19 cellular contexts compared by ENCODE assay signal in genomic region chr12:133202493-133203343, GRCh38. TPM values are rescaled to one million over a fixed set of nuclear protein-coding genes. Genes with fewer than 3 reads are reported as not detected.
DNase-seq lines count a peak whose midpoint lies in the region; ATAC-seq and TF ChIP-seq lines count a peak whose summit lies in the region.
"Had no signal": no experiment of that assay in that cellular context is flagged by ENCODE, and none has a peak within 500 bp of the region (broad histone marks: within the 10 kb centered on the region; RNA-seq: fewer than 3 reads in every experiment).

No MANE protein-coding gene starts in this region.

- peak overlapping the region; percentile 61 for H3K27ac Mint-ChIP-seq in mesothelial cell of epicardium
- H3K27ac Mint-ChIP-seq: activated CD4-positive, alpha-beta memory T cell treated with anti-CD3 and anti-CD28 coated beads for 36 hours; IgD-negative memory B cell had no signal

- TF ChIP-seq CTCF in HEK293 (tag by site-specific recombination; IDR thresholded peaks at IDR 0.05): no peak
- no peak for TF ChIP-seq CTCF in astrocyte of the spinal cord (IDR thresholded peaks at IDR 0.05; ENCODE audit: low read depth, low read length)
- no peak for TF ChIP-seq CTCF in mesothelial cell of epicardium (IDR thresholded peaks at IDR 0.05; ENCODE audit: unreplicated experiment)

- POLR2A ChIA-PET in HEK293 (lab: Yijun Ruan, JAX): interaction anchor here (0.6 to 0.7 kb wide), 2 partner anchors 123 to 247 kb away, joined by 3 to 4 read pairs; partner anchors contain the start of gene ZNF605

- no peak overlapping the region for H3K4me3 Mint-ChIP-seq in mesothelial cell of epicardium
- H3K4me3 Mint-ChIP-seq: activated CD4-positive, alpha-beta memory T cell treated with anti-CD3 and anti-CD28 coated beads for 36 hours; CD4-positive, alpha-beta memory T cell; IgD-negative memory B cell had no signal

- no peak overlapping the region for H3K27ac ChIP-seq in BLaER1 treated with 17β-estradiol and CSF1 and Interleukin-3, amounts not matched to agents 10 nM and 100 nM
- no peak overlapping the region for H3K27ac ChIP-seq in HEK293 (ENCODE audit: extremely low read depth, low read depth, low read length)
- H3K27ac ChIP-seq: gastroesophageal sphincter had no signal

- no peak overlapping the region for H3K9ac ChIP-seq in BLaER1 treated with 17β-estradiol and CSF1 and Interleukin-3, amounts not matched to agents 10 nM and 100 nM

- peaks cover 81% of the 10 kb centered on the region for H3K36me3 Mint-ChIP-seq in mesothelial cell of epicardium

- H3K4me2 ChIP-seq in BLaER1 treated with 17β-estradiol and CSF1 and Interleukin-3, amounts not matched to agents 10 nM and 100 nM: no peak overlapping the region

- in situ Hi-C loops in astrocyte of the spinal cord (cut with HindIII; ENCODE audit: low sequenced_read_pairs): no loop called here

- peaks cover 85 to 89% (median 87%) of the 10 kb centered on the region in 11 experiments for H3K9me3 ChIP-seq in BLaER1 treated with 17β-estradiol and CSF1 and Interleukin-3, amounts not matched to agents 10 nM and 100 nM (replicated peaks in 1 of 11)
- H3K9me3 ChIP-seq in HEK293 (ENCODE audit: control insufficient read depth, insufficient read depth, low read depth, low read length): no peaks in the 10 kb centered on the region

- DNase-seq in astrocyte of the spinal cord (ENCODE audit: low read depth, low spot score) (peak; percentile 20), mesothelial cell of epicardium (ENCODE audit: low spot score in 2 of 2, unreplicated experiment in 2 of 2) (no peak), ureter (ENCODE audit: low spot score) (no peak)
- DNase-seq: activated CD4-positive, alpha-beta memory T cell treated with anti-CD3 and anti-CD28 coated beads for 36 hours; left ventricle myocardium superior; PC-3; posterior cingulate gyrus; stimulated activated CD4-positive, alpha-beta T cell treated with anti-CD3 and anti-CD28 coated beads, Interleukin-2, amount 100 ng/mL, for 48 hours; stimulated activated naive CD4-positive, alpha-beta T cell treated with Interleukin-2 at 50 U/mL for 16 hours had no signal

- H3K27me3 ChIP-seq in BLaER1 treated with 17β-estradiol and CSF1 and Interleukin-3, amounts not matched to agents 10 nM and 100 nM: no peaks in the 10 kb centered on the region; a peak in 1 of 22 replicates
- H3K27me3 ChIP-seq: gastroesophageal sphincter had no signal

- H3K4me1 Mint-ChIP-seq in mesothelial cell of epicardium: no peaks in the 10 kb centered on the region
- H3K4me1 Mint-ChIP-seq: CD4-positive, alpha-beta memory T cell; IgD-negative memory B cell had no signal

- H3K9me3 Mint-ChIP-seq in mesothelial cell of epicardium: peaks cover 62% of the 10 kb centered on the region

- H3K36me3 ChIP-seq in BLaER1 treated with 17β-estradiol and CSF1 and Interleukin-3, amounts not matched to agents 10 nM and 100 nM: peaks cover 69 to 82% (median 76%) of the 10 kb centered on the region in 11 experiments
- peaks cover 0 to 30% of the 10 kb centered on the region in 2 experiments; a peak in 2 of 3 replicates for H3K36me3 ChIP-seq in HEK293 (ENCODE audit: control insufficient read depth in 2 of 2, insufficient read depth in 1 of 2, low read length in 2 of 2)

- no peaks in the 10 kb centered on the region for H3K4me1 ChIP-seq in BLaER1 treated with 17β-estradiol and CSF1 and Interleukin-3, amounts not matched to agents 10 nM and 100 nM
- H3K4me1 ChIP-seq in HEK293 (ENCODE audit: control insufficient read depth, insufficient read depth, low read length): no peaks in the 10 kb centered on the region
- H3K4me1 ChIP-seq: gastroesophageal sphincter had no signal

- ATAC-seq in HG02571 (IDR thresholded peaks at IDR 0.05; ENCODE audit: unreplicated experiment): no peak
- ATAC-seq in GM21619 (IDR thresholded peaks at IDR 0.05; ENCODE audit: unreplicated experiment): no peak
- no peak for ATAC-seq in GM19455 (IDR thresholded peaks at IDR 0.05; ENCODE audit: unreplicated experiment)
- ATAC-seq: gastroesophageal sphincter, left ventricle myocardium superior, PC-3 had no signal

- H4K20me1 ChIP-seq in BLaER1 treated with 17β-estradiol and CSF1 and Interleukin-3, amounts not matched to agents 10 nM and 100 nM: no peaks in the 10 kb centered on the region

- H3K4me3 ChIP-seq in BLaER1 treated with 17β-estradiol and CSF1 and Interleukin-3, amounts not matched to agents 10 nM and 100 nM: peak overlapping the region; percentile 12 to 56 (median 40)
- H3K4me3 ChIP-seq in HEK293 (ENCODE audit: low read depth, low read length): no peak overlapping the region
- no peak overlapping the region for H3K4me3 ChIP-seq in astrocyte of the spinal cord (ENCODE audit: low read depth, low read length)
- H3K4me3 ChIP-seq: gastroesophageal sphincter had no signal

- no peaks in the 10 kb centered on the region for H3K27me3 Mint-ChIP-seq in mesothelial cell of epicardium (ENCODE audit: low read depth)
- H3K27me3 Mint-ChIP-seq: activated CD4-positive, alpha-beta memory T cell treated with anti-CD3 and anti-CD28 coated beads for 36 hours; CD4-positive, alpha-beta memory T cell; IgD-negative memory B cell had no signal

- CTCF ChIA-PET in HEK293 (lab: Yijun Ruan, JAX): no interaction called here

TF ChIP-seq in HEK293, 187 proteins besides CTCF, POLR2A, EP300 and RAD21 (continues in another document):
- no peak for TF ChIP-seq SP3 (tag by site-specific recombination; IDR thresholded peaks at IDR 0.05)
- TF ChIP-seq, protein P1, sequence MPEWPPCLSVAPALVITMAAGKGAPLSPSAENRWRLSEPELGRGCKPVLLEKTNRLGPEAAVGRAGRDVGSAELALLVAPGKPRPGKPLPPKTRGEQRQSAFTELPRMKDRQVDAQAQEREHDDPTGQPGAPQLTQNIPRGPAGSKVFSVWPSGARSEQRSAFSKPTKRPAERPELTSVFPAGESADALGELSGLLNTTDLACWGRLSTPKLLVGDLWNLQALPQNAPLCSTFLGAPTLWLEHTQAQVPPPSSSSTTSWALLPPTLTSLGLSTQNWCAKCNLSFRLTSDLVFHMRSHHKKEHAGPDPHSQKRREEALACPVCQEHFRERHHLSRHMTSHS (tag by site-specific recombination; IDR thresholded peaks at IDR 0.05): no peak
- peak; percentile 97 for TF ChIP-seq SETDB1 (IDR thresholded peaks at IDR 0.05; ENCODE audit: insufficient read length, low read length)
- TF ChIP-seq ZNF707 (tag by site-specific recombination; IDR thresholded peaks at IDR 0.05): no peak
- no peak for TF ChIP-seq ZFHX2 (tag by site-specific recombination; conservative IDR thresholded peaks at IDR 0.05)
- TF ChIP-seq ZIC2 (tag by site-specific recombination; IDR thresholded peaks at IDR 0.05): no peak
- TF ChIP-seq ZNF274 (IDR thresholded peaks at IDR 0.05; ENCODE audit: low read length): peak; percentile 15; the same call in 1 of the 2 replicates
- TF ChIP-seq ZNF274 (tag by site-specific recombination; IDR thresholded peaks at IDR 0.05; ENCODE audit: borderline replicate concordance): peak; percentile 97; the same call in 1 of the 2 replicates
- TF ChIP-seq ZNF621 (tag by site-specific recombination; IDR thresholded peaks at IDR 0.05): no peak
- TF ChIP-seq, protein P2, sequence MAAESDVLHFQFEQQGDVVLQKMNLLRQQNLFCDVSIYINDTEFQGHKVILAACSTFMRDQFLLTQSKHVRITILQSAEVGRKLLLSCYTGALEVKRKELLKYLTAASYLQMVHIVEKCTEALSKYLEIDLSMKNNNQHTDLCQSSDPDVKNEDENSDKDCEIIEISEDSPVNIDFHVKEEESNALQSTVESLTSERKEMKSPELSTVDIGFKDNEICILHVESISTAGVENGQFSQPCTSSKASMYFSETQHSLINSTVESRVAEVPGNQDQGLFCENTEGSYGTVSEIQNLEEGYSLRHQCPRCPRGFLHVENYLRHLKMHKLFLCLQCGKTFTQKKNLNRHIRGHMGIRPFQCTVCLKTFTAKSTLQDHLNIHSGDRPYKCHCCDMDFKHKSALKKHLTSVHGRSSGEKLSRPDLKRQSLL (tag by site-specific recombination; IDR thresholded peaks at IDR 0.05): no peak
- TF ChIP-seq KLF16 (tag by site-specific recombination; IDR thresholded peaks at IDR 0.05): 0 out of 2 replicates have a peak, but pooled peaks have one; percentile 9
- TF ChIP-seq, protein P3, sequence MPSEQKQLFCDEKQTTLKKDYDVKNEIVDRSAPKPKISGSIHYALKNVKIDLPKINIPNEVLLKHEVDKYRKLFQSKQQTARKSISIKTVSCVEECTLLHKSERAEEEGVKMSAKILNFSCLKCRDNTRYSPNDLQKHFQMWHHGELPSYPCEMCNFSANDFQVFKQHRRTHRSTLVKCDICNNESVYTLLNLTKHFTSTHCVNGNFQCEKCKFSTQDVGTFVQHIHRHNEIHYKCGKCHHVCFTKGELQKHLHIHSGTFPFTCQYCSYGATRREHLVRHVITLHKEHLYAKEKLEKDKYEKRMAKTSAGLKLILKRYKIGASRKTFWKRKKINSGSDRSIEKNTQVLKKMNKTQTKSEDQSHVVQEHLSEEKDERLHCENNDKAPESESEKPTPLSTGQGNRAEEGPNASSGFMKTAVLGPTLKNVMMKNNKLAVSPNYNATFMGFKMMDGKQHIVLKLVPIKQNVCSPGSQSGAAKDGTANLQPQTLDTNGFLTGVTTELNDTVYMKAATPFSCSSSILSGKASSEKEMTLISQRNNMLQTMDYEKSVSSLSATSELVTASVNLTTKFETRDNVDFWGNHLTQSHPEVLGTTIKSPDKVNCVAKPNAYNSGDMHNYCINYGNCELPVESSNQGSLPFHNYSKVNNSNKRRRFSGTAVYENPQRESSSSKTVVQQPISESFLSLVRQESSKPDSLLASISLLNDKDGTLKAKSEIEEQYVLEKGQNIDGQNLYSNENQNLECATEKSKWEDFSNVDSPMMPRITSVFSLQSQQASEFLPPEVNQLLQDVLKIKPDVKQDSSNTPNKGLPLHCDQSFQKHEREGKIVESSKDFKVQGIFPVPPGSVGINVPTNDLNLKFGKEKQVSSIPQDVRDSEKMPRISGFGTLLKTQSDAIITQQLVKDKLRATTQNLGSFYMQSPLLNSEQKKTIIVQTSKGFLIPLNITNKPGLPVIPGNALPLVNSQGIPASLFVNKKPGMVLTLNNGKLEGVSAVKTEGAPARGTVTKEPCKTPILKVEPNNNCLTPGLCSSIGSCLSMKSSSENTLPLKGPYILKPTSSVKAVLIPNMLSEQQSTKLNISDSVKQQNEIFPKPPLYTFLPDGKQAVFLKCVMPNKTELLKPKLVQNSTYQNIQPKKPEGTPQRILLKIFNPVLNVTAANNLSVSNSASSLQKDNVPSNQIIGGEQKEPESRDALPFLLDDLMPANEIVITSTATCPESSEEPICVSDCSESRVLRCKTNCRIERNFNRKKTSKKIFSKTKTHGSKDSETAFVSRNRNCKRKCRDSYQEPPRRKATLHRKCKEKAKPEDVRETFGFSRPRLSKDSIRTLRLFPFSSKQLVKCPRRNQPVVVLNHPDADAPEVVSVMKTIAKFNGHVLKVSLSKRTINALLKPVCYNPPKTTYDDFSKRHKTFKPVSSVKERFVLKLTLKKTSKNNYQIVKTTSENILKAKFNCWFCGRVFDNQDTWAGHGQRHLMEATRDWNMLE (tag by site-specific recombination; conservative IDR thresholded peaks at IDR 0.05; ENCODE audit: low read depth): no peak; the same call in 1 of the 2 replicates
- TF ChIP-seq FEZF1 (tag by site-specific recombination; IDR thresholded peaks at IDR 0.05): no peak

RNA-seq across cellular contexts. Expression of gene ZNF268, which starts 21.4 kb away (rescaled TPM):
- 30.3 to 34.9 TPM (median 33.7 TPM) in 3 replicates for total RNA-seq in mesothelial cell of epicardium
- 30.6 TPM for total RNA-seq in ureter

RNA-seq across cellular contexts. Expression of gene ANHX, which starts 33.0 kb away (rescaled TPM):
- not detected in 3 replicates for total RNA-seq in mesothelial cell of epicardium
- total RNA-seq in ureter: not detected
- total RNA-seq: activated CD4-positive, alpha-beta memory T cell treated with anti-CD3 and anti-CD28 coated beads for 36 hours; CD4-positive, alpha-beta memory T cell; dermis microvascular lymphatic vessel endothelial cell; gastroesophageal sphincter; H4; left ventricle myocardium superior; PC-3 had no signal

Comparison
In these comparisons a context has a peak if more than half of its experiments do, and no peak if none do; other contexts are left out.
1. H3K4me3 ChIP-seq: peak in BLaER1 treated with 17β-estradiol and CSF1 and Interleukin-3, amounts not matched to agents 10 nM and 100 nM (10 of 10); none in HEK293 (single experiment) and astrocyte of the spinal cord (single experiment).